15 cellular contexts compared by ENCODE assay signal in the genomic region with DNA sequence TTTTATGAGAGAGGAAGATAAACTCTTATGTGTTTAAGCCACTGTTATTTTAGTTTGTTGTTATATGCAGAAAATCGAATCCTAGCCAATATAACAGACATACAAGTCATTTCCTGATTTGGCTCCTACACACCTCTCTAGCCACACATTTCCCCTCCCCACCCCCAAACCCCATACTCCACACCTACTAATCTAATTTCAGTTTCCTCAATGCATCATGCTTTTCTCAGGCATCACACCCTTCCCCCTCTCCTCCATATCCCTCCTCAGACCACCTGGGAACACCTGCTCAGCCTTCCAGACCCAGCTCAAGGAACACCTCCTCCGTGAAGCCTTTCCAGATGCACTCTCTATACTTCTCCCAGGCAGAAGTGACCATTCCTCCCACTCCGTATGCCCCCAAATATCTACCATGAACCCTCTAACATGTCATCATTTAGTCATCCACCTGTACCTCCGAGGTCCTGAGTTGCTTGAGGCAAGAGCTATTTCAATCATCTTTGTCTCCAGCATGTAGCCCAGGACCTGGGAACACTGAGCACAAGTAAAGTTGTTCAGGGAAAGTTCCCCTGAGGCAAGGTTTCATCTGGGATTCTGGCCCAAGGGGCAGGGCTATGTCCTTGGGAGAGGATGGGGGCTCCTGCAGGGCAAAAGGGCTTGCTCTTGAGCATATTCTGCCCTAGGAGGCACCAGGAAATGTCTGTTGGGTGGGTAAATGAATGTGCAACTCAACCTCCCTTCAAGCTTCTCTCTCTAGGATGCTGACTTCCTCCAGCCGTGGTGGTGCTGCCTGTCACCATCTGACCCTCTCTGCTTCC.
DNase-seq lines count a peak whose midpoint lies in the region; ATAC-seq, FAIRE-seq and TF ChIP-seq lines count a peak whose summit lies in the region.
"Had no signal": no experiment of that assay in that cellular context is flagged by ENCODE, and none has a peak within 500 bp of the region (broad histone marks: within the 10 kb centered on the region; RNA-seq: fewer than 3 reads in every experiment).

No MANE protein-coding gene starts in this region.

- no peaks in the 10 kb centered on the region for H3K9me3 ChIP-seq in HepG2 (ENCODE audit: low read length)
- H3K9me3 ChIP-seq in right lobe of liver = no peaks in the 10 kb centered on the region
- H3K9me3 ChIP-seq in upper lobe of right lung = no peaks in the 10 kb centered on the region
- H3K9me3 ChIP-seq in ascending aorta = no peaks in the 10 kb centered on the region
- no peaks in the 10 kb centered on the region for H3K9me3 ChIP-seq in BE2C
- H3K9me3 ChIP-seq: vagina had no signal

- H3K27me3 Mint-ChIP-seq in central memory CD8-positive, alpha-beta T cell = no peaks in the 10 kb centered on the region

- peak overlapping the region; percentile 52 for H3K27ac Mint-ChIP-seq in central memory CD8-positive, alpha-beta T cell (ENCODE audit: low read depth)
- H3K27ac Mint-ChIP-seq: neural progenitor cell had no signal

- ATAC-seq in HepG2 (no peak), right lobe of liver (no peak), upper lobe of right lung (peak; percentile 21)
- ATAC-seq in central memory CD8-positive, alpha-beta T cell (replicated peaks; ENCODE audit: extremely low read depth, poor library complexity, severe bottlenecking) = peak; percentile 81
- ATAC-seq: K562, left colon had no signal

- no peak overlapping the region for H2AFZ ChIP-seq in HepG2 (ENCODE audit: low read length)
- H2AFZ ChIP-seq: neural progenitor cell had no signal

- peaks cover 2% of the 10 kb centered on the region for H3K36me3 Mint-ChIP-seq in central memory CD8-positive, alpha-beta T cell (ENCODE audit: insufficient read depth)
- H3K36me3 Mint-ChIP-seq: neural progenitor cell had no signal

- no peak for TF ChIP-seq RAD21 in HepG2 (CRISPR knock-in tag; IDR thresholded peaks at IDR 0.05)

- H3K4me3 ChIP-seq in HepG2 (replicated peaks in 1 of 3; ENCODE audit: insufficient read depth in 1 of 3, low read depth in 2 of 3, low read length in 3 of 3) (no peak overlapping the region), right lobe of liver (no peak overlapping the region), upper lobe of right lung (no peak overlapping the region), ascending aorta (no peak overlapping the region), BE2C (ENCODE audit: low read depth, low read length) (no peak overlapping the region)
- H3K4me3 ChIP-seq: K562, neural progenitor cell, SK-N-MC, vagina had no signal

- H3K27ac ChIP-seq in HepG2 (ENCODE audit: extremely low read length, insufficient read depth, low read length) (no peak overlapping the region), right lobe of liver (no peak overlapping the region), upper lobe of right lung (no peak overlapping the region), ascending aorta (no peak overlapping the region)
- H3K27ac ChIP-seq: neural progenitor cell, SK-N-MC, vagina had no signal

- H3K9ac ChIP-seq in HepG2 (ENCODE audit: insufficient read depth, low read depth, low read length) = no peak overlapping the region
- H3K9ac ChIP-seq: neural progenitor cell had no signal

- in situ Hi-C loops in HepG2 (cut with HindIII; ENCODE audit: extremely low pct_ligation_motif_present, low pct_unique_long_range_greater_than_20kb) = no loop called here

- no peak overlapping the region for H3K4me2 ChIP-seq in HepG2 (ENCODE audit: low read depth, low read length)
- H3K4me2 ChIP-seq: neural progenitor cell had no signal

- TF ChIP-seq CTCF in HepG2 (CRISPR knock-in tag; IDR thresholded peaks at IDR 0.05) (no peak), right lobe of liver (IDR thresholded peaks at IDR 0.05) (no peak), upper lobe of right lung (IDR thresholded peaks at IDR 0.05) (no peak), ascending aorta (IDR thresholded peaks at IDR 0.05) (no peak), BE2C (IDR thresholded peaks at IDR 0.05; ENCODE audit: low read depth, low read length) (no peak)

- intact Hi-C loops in HepG2 (cut with micrococcal nuclease; ENCODE audit: unreplicated experiment) (no loop called here), right lobe of liver (cut with DNase I) (no loop called here), upper lobe of right lung (cut with DNase I) (no loop called here), ascending aorta (cut with DNase I) (no loop called here)

- H3K4me1 Mint-ChIP-seq in central memory CD8-positive, alpha-beta T cell = peaks cover 56% of the 10 kb centered on the region
- H3K4me1 Mint-ChIP-seq: neural progenitor cell had no signal

- no TSS peak for BruUV-seq in HepG2 (replicated peaks; lab: Mats Ljungman, UMichigan)

- no peak for DNase-seq in HepG2 (ENCODE audit: low spot score)
- no peak for DNase-seq in right lobe of liver
- peak; percentile 22 to 29 for DNase-seq in activated CD4-positive, alpha-beta T cell treated with anti-CD3 and anti-CD28 coated beads, Interleukin-2, amount 50 U/mL, for 4 hours
- DNase-seq in central memory CD8-positive, alpha-beta T cell (ENCODE audit: low spot score in 2 of 2) = no peak
- DNase-seq in upper lobe of right lung = no peak
- no peak for DNase-seq in ascending aorta (ENCODE audit: low spot score in 2 of 2)
- DNase-seq in HT-29 (ENCODE audit: low spot score) = no peak
- DNase-seq in BE2C = no peak
- DNase-seq: head of caudate nucleus, left colon, NCI-H1930 had no signal

- H3K27me3 ChIP-seq in HepG2 (ENCODE audit: control insufficient read depth in 1 of 2, insufficient read depth in 2 of 2, low read length in 2 of 2) (peaks cover 0 to under 1% of the 10 kb centered on the region in 2 experiments; a peak in 3 of 5 replicates), right lobe of liver (no peaks in the 10 kb centered on the region), upper lobe of right lung (no peaks in the 10 kb centered on the region), ascending aorta (no peaks in the 10 kb centered on the region), BE2C (no peaks in the 10 kb centered on the region)
- H3K27me3 ChIP-seq: neural progenitor cell, vagina had no signal

- no peaks in the 10 kb centered on the region for H3K79me2 ChIP-seq in HepG2 (ENCODE audit: insufficient read depth, low read length)

- H4K20me1 ChIP-seq in HepG2 (ENCODE audit: insufficient read depth, low read length) = no peaks in the 10 kb centered on the region

- 2% methylated on average over 5 of the region's 5 CpGs for WGBS in HepG2 (ENCODE audit: low lambda C conversion rate)
- 59% methylated on average over 4 of the region's 5 CpGs for WGBS in right lobe of liver (ENCODE audit: insufficient coverage, low coverage, low lambda C conversion rate, missing lambda C conversion rate)

- POLR2A ChIA-PET in HepG2 (lab: Yijun Ruan, JAX) = no interaction called here

- H3K4me1 ChIP-seq in HepG2 (ENCODE audit: insufficient read depth, low read length) = no peaks in the 10 kb centered on the region
- no peaks in the 10 kb centered on the region for H3K4me1 ChIP-seq in right lobe of liver
- H3K4me1 ChIP-seq in upper lobe of right lung = peaks cover 5% of the 10 kb centered on the region
- H3K4me1 ChIP-seq in ascending aorta = no peaks in the 10 kb centered on the region
- no peaks in the 10 kb centered on the region for H3K4me1 ChIP-seq in BE2C
- H3K4me1 ChIP-seq: neural progenitor cell, vagina had no signal

- TF ChIP-seq EP300 in HepG2 (IDR thresholded peaks at IDR 0.05; ENCODE audit: low read depth in 2 of 2, low read length in 2 of 2) = no peak
- TF ChIP-seq EP300 in HepG2 (CRISPR knock-in tag; IDR thresholded peaks at IDR 0.05; ENCODE audit: borderline replicate concordance) = no peak

- H3K9me3 Mint-ChIP-seq in central memory CD8-positive, alpha-beta T cell = no peaks in the 10 kb centered on the region
- H3K9me3 Mint-ChIP-seq: neural progenitor cell had no signal

- H3K36me3 ChIP-seq in HepG2 (replicated peaks in 1 of 2; ENCODE audit: control insufficient read depth in 1 of 2, insufficient read depth in 2 of 2, low read length in 2 of 2) = no peaks in the 10 kb centered on the region
- H3K36me3 ChIP-seq in right lobe of liver = no peaks in the 10 kb centered on the region
- H3K36me3 ChIP-seq in upper lobe of right lung = no peaks in the 10 kb centered on the region
- no peaks in the 10 kb centered on the region for H3K36me3 ChIP-seq in ascending aorta
- no peaks in the 10 kb centered on the region for H3K36me3 ChIP-seq in BE2C
- H3K36me3 ChIP-seq: neural progenitor cell, vagina had no signal

- FAIRE-seq in HepG2 (lab: Jason Lieb, UNC) = no peak
- FAIRE-seq: K562 had no signal

- peak overlapping the region; percentile 58 for H3K4me3 Mint-ChIP-seq in central memory CD8-positive, alpha-beta T cell
- H3K4me3 Mint-ChIP-seq: neural progenitor cell had no signal

- CTCF ChIA-PET in HepG2 (lab: Yijun Ruan, JAX; ENCODE audit: low intra/inter-chr PET ratio, low total read pairs) = no interaction called here

- TF ChIP-seq POLR2A in HepG2 (IDR thresholded peaks at IDR 0.05; ENCODE audit: insufficient read depth in 1 of 2, low read depth in 2 of 2, low read length in 2 of 2) (no peak), right lobe of liver (IDR thresholded peaks at IDR 0.05) (no peak)

TF ChIP-seq in HepG2, 621 proteins besides CTCF, POLR2A, EP300 and RAD21 (continues in another document):
- TF ChIP-seq YEATS4 (CRISPR knock-in tag; IDR thresholded peaks at IDR 0.05; ENCODE audit: borderline replicate concordance) = no peak

Comparison
In these comparisons a context has a peak if more than half of its experiments do, and no peak if none do; other contexts are left out.
1. ATAC-seq: peak in central memory CD8-positive, alpha-beta T cell (single experiment) and upper lobe of right lung (single experiment); none in HepG2 (single experiment) and right lobe of liver (0 of 4).
2. DNase-seq: peak in activated CD4-positive, alpha-beta T cell treated with anti-CD3 and anti-CD28 coated beads, Interleukin-2, amount 50 U/mL, for 4 hours (2 of 2); none in HepG2 (single experiment), right lobe of liver (0 of 3), central memory CD8-positive, alpha-beta T cell (0 of 2), upper lobe of right lung (single experiment), ascending aorta (0 of 2), HT-29 (single experiment) and BE2C (single experiment).